28 cellular contexts compared by ENCODE assay signal in genomic region chr13:75533866-75534265, GRCh38.
"Had no signal": no experiment of that assay in that cellular context is flagged by ENCODE, and none has a peak within 500 bp of the region (broad histone marks: within the 10 kb centered on the region; RNA-seq: fewer than 3 reads in every experiment).

No MANE protein-coding gene starts in this region.

- H3K4me3 ChIP-seq: lower lobe of right lung, mucosa of descending colon, stomach, suprapubic skin, tibial nerve had no signal

- H3K27ac Mint-ChIP-seq: activated B cell treated with CpG ODN at 0.5 μM for 24 hours; activated naive CD8-positive, alpha-beta T cell treated with anti-CD3 and anti-CD28 coated beads, Interleukin-2, amount 50 U/mL, for 24 hours; stimulated activated memory B cell treated with anti-CD40 and anti-IgM and Interleukin-4, amounts not matched to agents 10 μg/mL and 1 μg/mL and 100 μg/mL, for 72 hours had no signal

- ATAC-seq: activated naive CD8-positive, alpha-beta T cell treated with anti-CD3 and anti-CD28 coated beads, Interleukin-2, amount 50 U/mL, for 24 hours; esophagus mucosa; lower lobe of right lung; mucosa of descending colon; sciatic nerve; stimulated activated memory B cell treated with anti-CD40 and anti-IgM and Interleukin-4, amounts not matched to agents 10 μg/mL and 1 μg/mL and 100 μg/mL, for 72 hours had no signal

- H3K27me3 Mint-ChIP-seq: activated B cell treated with CpG ODN at 0.5 μM for 24 hours; activated naive CD8-positive, alpha-beta T cell treated with anti-CD3 and anti-CD28 coated beads, Interleukin-2, amount 50 U/mL, for 24 hours; stimulated activated memory B cell treated with anti-CD40 and anti-IgM and Interleukin-4, amounts not matched to agents 10 μg/mL and 1 μg/mL and 100 μg/mL, for 72 hours had no signal

- H3K27me3 ChIP-seq: stomach, suprapubic skin, tibial nerve had no signal

- FAIRE-seq: colon, frontal cortex, urothelium cell line had no signal

- DNase-seq: activated B cell treated with CpG ODN at 0.5 μM for 24 hours; activated CD4-positive, alpha-beta T cell treated with anti-CD3 and anti-CD28 coated beads for 4 hours; activated CD4-positive, alpha-beta T cell treated with anti-CD3 and anti-CD28 coated beads, Interleukin-2, amount 50 U/mL, for 48 hours; activated effector memory CD4-positive, alpha-beta T cell treated with anti-CD3 and anti-CD28 coated beads, Interleukin-2, amount 50 U/mL, for 16 hours; activated naive CD4-positive, alpha-beta T cell treated with anti-CD3 and anti-CD28 coated beads, Interleukin-2, amount 50 U/mL, for 16 hours; activated naive CD8-positive, alpha-beta T cell treated with anti-CD3 and anti-CD28 coated beads, Interleukin-2, amount 50 U/mL, for 24 hours; anterior cingulate cortex; central memory CD4-positive, alpha-beta T cell; effector memory CD4-positive, alpha-beta T cell; hypothalamus; islet precursor cell; lower lobe of right lung; mesendoderm; mucosa of descending colon; occipital lobe; posterior cingulate gyrus; small intestine; stimulated activated CD4-positive, alpha-beta T cell treated with anti-CD3 and anti-CD28 coated beads, Interleukin-15, amount 100 ng/mL, for 24 hours; stomach; T1000 had no signal

- H3K9me3 ChIP-seq: lower lobe of right lung, mucosa of descending colon, stomach, suprapubic skin, tibial nerve had no signal

- H3K9me3 Mint-ChIP-seq: activated B cell treated with CpG ODN at 0.5 μM for 24 hours; activated naive CD8-positive, alpha-beta T cell treated with anti-CD3 and anti-CD28 coated beads, Interleukin-2, amount 50 U/mL, for 24 hours; stimulated activated memory B cell treated with anti-CD40 and anti-IgM and Interleukin-4, amounts not matched to agents 10 μg/mL and 1 μg/mL and 100 μg/mL, for 72 hours had no signal

- H3K4me3 Mint-ChIP-seq: activated B cell treated with CpG ODN at 0.5 μM for 24 hours; activated naive CD8-positive, alpha-beta T cell treated with anti-CD3 and anti-CD28 coated beads, Interleukin-2, amount 50 U/mL, for 24 hours; stimulated activated memory B cell treated with anti-CD40 and anti-IgM and Interleukin-4, amounts not matched to agents 10 μg/mL and 1 μg/mL and 100 μg/mL, for 72 hours had no signal

- H3K27ac ChIP-seq: lower lobe of right lung, stomach, suprapubic skin, tibial nerve had no signal
